39 cellular contexts compared by ENCODE assay signal in genomic region chr3:129483870-129484269, GRCh38. TPM values are rescaled to one million over a fixed set of nuclear protein-coding genes. Genes with fewer than 3 reads are reported as not detected.
"Had no signal": no experiment of that assay in that cellular context is flagged by ENCODE, and none has a peak within 500 bp of the region (broad histone marks: within the 10 kb centered on the region; RNA-seq: fewer than 3 reads in every experiment).

No MANE protein-coding gene starts in this region.

- H3K27ac Mint-ChIP-seq: activated B cell treated with CpG ODN at 0.5 μM for 24 hours; activated CD4-positive, alpha-beta memory T cell treated with anti-CD3 and anti-CD28 coated beads for 36 hours; activated naive CD4-positive, alpha-beta T cell treated with anti-CD3 and anti-CD28 coated beads, Interleukin-2, amount 50 U/mL, for 24 hours; activated naive CD8-positive, alpha-beta T cell treated with anti-CD3 and anti-CD28 coated beads, Interleukin-2, amount 10 ng/mL, durations not matched to agents 7 days and 5 days; activated T-helper 1 cell treated with anti-CD3 and anti-CD28 coated beads, Interleukin-12 subunit alpha, Interleukin-12 subunit beta, Interleukin-2, Interleukin-4 antibody, amounts not matched to agents 30 ng/mL and 10 ng/mL and 1 ng/mL, durations not matched to agents 14 hours and 24 hours and 36 hours; T-helper 1 cell treated with Interleukin-12 subunit alpha and Interleukin-12 subunit beta and Interleukin-4 antibody, amounts not matched to agents 30 μg/mL and 1 μg/mL, for 36 hours; T-helper 2 cell treated with Interferon-gamma antibody and Interleukin-4, amounts not matched to agents 5 μg/mL and 100 μg/mL, for 36 hours had no signal

- H3K27ac ChIP-seq: body of pancreas, SJCRH30 had no signal

- H3K4me1 Mint-ChIP-seq: activated B cell treated with CpG ODN at 0.5 μM for 24 hours had no signal

- H3K4me3 Mint-ChIP-seq: activated B cell treated with CpG ODN at 0.5 μM for 24 hours; activated CD4-positive, alpha-beta memory T cell treated with anti-CD3 and anti-CD28 coated beads for 36 hours; activated naive CD4-positive, alpha-beta T cell treated with anti-CD3 and anti-CD28 coated beads, Interleukin-2, amount 50 U/mL, for 24 hours; activated naive CD8-positive, alpha-beta T cell treated with anti-CD3 and anti-CD28 coated beads, Interleukin-2, amount 10 ng/mL, durations not matched to agents 7 days and 5 days; activated T-cell treated with anti-CD3 and anti-CD28 coated beads, Interleukin-2, amount 50 U/mL, for 4 hours; activated T-helper 1 cell treated with anti-CD3 and anti-CD28 coated beads, Interleukin-12 subunit alpha, Interleukin-12 subunit beta, Interleukin-2, Interleukin-4 antibody, amounts not matched to agents 30 ng/mL and 10 ng/mL and 1 ng/mL, durations not matched to agents 14 hours and 24 hours and 36 hours; T-helper 1 cell treated with Interleukin-12 subunit alpha and Interleukin-12 subunit beta and Interleukin-4 antibody, amounts not matched to agents 30 μg/mL and 1 μg/mL, for 36 hours; T-helper 2 cell treated with Interferon-gamma antibody and Interleukin-4, amounts not matched to agents 5 μg/mL and 100 μg/mL, for 36 hours had no signal

- DNase-seq: activated B cell treated with CpG ODN at 0.5 μM for 24 hours; activated CD4-positive, alpha-beta memory T cell treated with anti-CD3 and anti-CD28 coated beads for 36 hours; activated CD4-positive, alpha-beta T cell treated with anti-CD3 and anti-CD28 coated beads for 4 hours; activated CD4-positive, alpha-beta T cell treated with anti-CD3 and anti-CD28 coated beads, Interleukin-2, amount 50 U/mL, for 1 hour; activated CD4-positive, CD25-positive, alpha-beta regulatory T cell treated with anti-CD3 and anti-CD28 coated beads, Interleukin-2, amount 50 U/mL, for 72 hours; activated CD8-positive, alpha-beta memory T cell treated with anti-CD3 and anti-CD28 coated beads, Interleukin-2, amount 50 U/mL, for 4 hours; activated gamma-delta T cell; activated naive CD4-positive, alpha-beta T cell treated with Interleukin-2 at 50 U/mL for 16 hours; activated naive CD8-positive, alpha-beta T cell treated with anti-CD3 and anti-CD28 coated beads, Interleukin-2, amount 10 ng/mL, durations not matched to agents 7 days and 5 days; activated T-cell treated with anti-CD3 and anti-CD28 coated beads for 4 hours; activated T-cell treated with anti-CD3 and anti-CD28 coated beads, Interleukin-2, amount 50 U/mL, for 4 hours; adrenal gland; body of pancreas; cerebellar nuclear complex; Kasumi-1; KG1; MG63; MV-4-11; NCI-H1092; NCI-H146; NCI-H187; NCI-H2029 treated with DMSO at 0.1 percent for 48 hours; NCI-H2107; NCI-H2171 treated with DMSO at 0.1 percent for 48 hours; NCI-H2227 treated with DMSO at 0.1 percent for 48 hours; NCI-H446; NCI-H524 treated with DMSO at 0.1 percent for 48 hours; SHP77; SJCRH30; SK-N-SH had no signal

- ATAC-seq: activated T-cell treated with anti-CD3 and anti-CD28 coated beads, Interleukin-2, amount 50 U/mL, for 4 hours; body of pancreas; Panc1 had no signal

- H3K27me3 Mint-ChIP-seq: activated B cell treated with CpG ODN at 0.5 μM for 24 hours; activated CD4-positive, alpha-beta memory T cell treated with anti-CD3 and anti-CD28 coated beads for 36 hours; activated naive CD4-positive, alpha-beta T cell treated with anti-CD3 and anti-CD28 coated beads, Interleukin-2, amount 50 U/mL, for 24 hours; activated naive CD8-positive, alpha-beta T cell treated with anti-CD3 and anti-CD28 coated beads, Interleukin-2, amount 10 ng/mL, durations not matched to agents 7 days and 5 days had no signal

- H3K9me3 Mint-ChIP-seq: activated B cell treated with CpG ODN at 0.5 μM for 24 hours; activated CD4-positive, alpha-beta memory T cell treated with anti-CD3 and anti-CD28 coated beads for 36 hours; activated naive CD4-positive, alpha-beta T cell treated with anti-CD3 and anti-CD28 coated beads, Interleukin-2, amount 50 U/mL, for 24 hours; activated naive CD8-positive, alpha-beta T cell treated with anti-CD3 and anti-CD28 coated beads, Interleukin-2, amount 10 ng/mL, durations not matched to agents 7 days and 5 days; activated T-cell treated with anti-CD3 and anti-CD28 coated beads, Interleukin-2, amount 50 U/mL, for 4 hours; activated T-helper 1 cell treated with anti-CD3 and anti-CD28 coated beads, Interleukin-12 subunit alpha, Interleukin-12 subunit beta, Interleukin-2, Interleukin-4 antibody, amounts not matched to agents 30 ng/mL and 10 ng/mL and 1 ng/mL, durations not matched to agents 14 hours and 24 hours and 36 hours; T-helper 1 cell treated with Interleukin-12 subunit alpha and Interleukin-12 subunit beta and Interleukin-4 antibody, amounts not matched to agents 30 μg/mL and 1 μg/mL, for 36 hours; T-helper 2 cell treated with Interferon-gamma antibody and Interleukin-4, amounts not matched to agents 5 μg/mL and 100 μg/mL, for 36 hours had no signal

RNA-seq across cellular contexts. Expression of gene RHO, which starts 44.6 kb away (rescaled TPM):
- total RNA-seq: activated B cell treated with CpG ODN at 0.5 μM for 24 hours; activated CD4-positive, alpha-beta memory T cell treated with anti-CD3 and anti-CD28 coated beads for 36 hours; activated naive CD8-positive, alpha-beta T cell treated with anti-CD3 and anti-CD28 coated beads, Interleukin-2, amount 10 ng/mL, durations not matched to agents 7 days and 5 days; activated T-cell treated with anti-CD3 and anti-CD28 coated beads, Interleukin-2, amount 50 U/mL, for 4 hours; activated T-helper 1 cell treated with anti-CD3 and anti-CD28 coated beads, Interleukin-12 subunit alpha, Interleukin-12 subunit beta, Interleukin-2, Interleukin-4 antibody, amounts not matched to agents 30 ng/mL and 10 ng/mL and 1 ng/mL, durations not matched to agents 14 hours and 24 hours and 36 hours; adrenal gland; astrocyte; body of pancreas; cardiac septum; RPMI7951; SJCRH30 had no signal

RNA-seq across cellular contexts. Expression of gene EFCAB12, which starts 55.4 kb away (rescaled TPM):
- total RNA-seq: RPMI7951, SJCRH30 had no signal

RNA-seq across cellular contexts. Expression of gene H1-8, which starts 59.1 kb away (rescaled TPM):
- total RNA-seq: activated B cell treated with CpG ODN at 0.5 μM for 24 hours; activated CD4-positive, alpha-beta memory T cell treated with anti-CD3 and anti-CD28 coated beads for 36 hours; activated naive CD8-positive, alpha-beta T cell treated with anti-CD3 and anti-CD28 coated beads, Interleukin-2, amount 10 ng/mL, durations not matched to agents 7 days and 5 days; activated T-cell treated with anti-CD3 and anti-CD28 coated beads, Interleukin-2, amount 50 U/mL, for 4 hours; activated T-helper 1 cell treated with anti-CD3 and anti-CD28 coated beads, Interleukin-12 subunit alpha, Interleukin-12 subunit beta, Interleukin-2, Interleukin-4 antibody, amounts not matched to agents 30 ng/mL and 10 ng/mL and 1 ng/mL, durations not matched to agents 14 hours and 24 hours and 36 hours; adrenal gland; astrocyte; body of pancreas; breast epithelium; cardiac septum; RPMI7951; SJCRH30 had no signal
